Comparison of ENCODE assay signal across 8 cellular contexts in genomic region chr16:69565611-69566436, GRCh38. TPM values are rescaled to one million over a fixed set of nuclear protein-coding genes. Genes with fewer than 3 reads are reported as not detected.
DNase-seq lines count a peak whose midpoint lies in the region; TF ChIP-seq lines count a peak whose summit lies in the region.

A gene with protein sequence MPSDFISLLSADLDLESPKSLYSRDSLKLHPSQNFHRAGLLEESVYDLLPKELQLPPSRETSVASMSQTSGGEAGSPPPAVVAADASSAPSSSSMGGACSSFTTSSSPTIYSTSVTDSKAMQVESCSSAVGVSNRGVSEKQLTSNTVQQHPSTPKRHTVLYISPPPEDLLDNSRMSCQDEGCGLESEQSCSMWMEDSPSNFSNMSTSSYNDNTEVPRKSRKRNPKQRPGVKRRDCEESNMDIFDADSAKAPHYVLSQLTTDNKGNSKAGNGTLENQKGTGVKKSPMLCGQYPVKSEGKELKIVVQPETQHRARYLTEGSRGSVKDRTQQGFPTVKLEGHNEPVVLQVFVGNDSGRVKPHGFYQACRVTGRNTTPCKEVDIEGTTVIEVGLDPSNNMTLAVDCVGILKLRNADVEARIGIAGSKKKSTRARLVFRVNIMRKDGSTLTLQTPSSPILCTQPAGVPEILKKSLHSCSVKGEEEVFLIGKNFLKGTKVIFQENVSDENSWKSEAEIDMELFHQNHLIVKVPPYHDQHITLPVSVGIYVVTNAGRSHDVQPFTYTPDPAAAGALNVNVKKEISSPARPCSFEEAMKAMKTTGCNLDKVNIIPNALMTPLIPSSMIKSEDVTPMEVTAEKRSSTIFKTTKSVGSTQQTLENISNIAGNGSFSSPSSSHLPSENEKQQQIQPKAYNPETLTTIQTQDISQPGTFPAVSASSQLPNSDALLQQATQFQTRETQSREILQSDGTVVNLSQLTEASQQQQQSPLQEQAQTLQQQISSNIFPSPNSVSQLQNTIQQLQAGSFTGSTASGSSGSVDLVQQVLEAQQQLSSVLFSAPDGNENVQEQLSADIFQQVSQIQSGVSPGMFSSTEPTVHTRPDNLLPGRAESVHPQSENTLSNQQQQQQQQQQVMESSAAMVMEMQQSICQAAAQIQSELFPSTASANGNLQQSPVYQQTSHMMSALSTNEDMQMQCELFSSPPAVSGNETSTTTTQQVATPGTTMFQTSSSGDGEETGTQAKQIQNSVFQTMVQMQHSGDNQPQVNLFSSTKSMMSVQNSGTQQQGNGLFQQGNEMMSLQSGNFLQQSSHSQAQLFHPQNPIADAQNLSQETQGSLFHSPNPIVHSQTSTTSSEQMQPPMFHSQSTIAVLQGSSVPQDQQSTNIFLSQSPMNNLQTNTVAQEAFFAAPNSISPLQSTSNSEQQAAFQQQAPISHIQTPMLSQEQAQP (N-terminal part only) (plus strand): TSS chr16:69565966. CDS start chr16:69566302, 336 bp downstream.

- peak within 1 kb of the TSS; percentile 93 for H2AFZ ChIP-seq in MM.1S (ENCODE audit: low read length)

- peak within 1 kb of the TSS; percentile 76 for H3K27ac ChIP-seq in MM.1S (ENCODE audit: low read length)
- H3K27ac ChIP-seq in SJCRH30: peak within 1 kb of the TSS; percentile 69
- peak within 1 kb of the TSS; percentile 99 for H3K27ac ChIP-seq in stomach

- TF ChIP-seq POLR2A in stomach (IDR thresholded peaks at IDR 0.05): peak in 1 of 4 donors; percentile 50

- no peaks in the 10 kb centered on the region for H4K20me1 ChIP-seq in MM.1S (ENCODE audit: insufficient read depth, low read length)

- H3K4me3 ChIP-seq in MM.1S (ENCODE audit: low read length) (peak within 1 kb of the TSS; percentile 96), SJCRH30 (peak within 1 kb of the TSS; percentile 100), fibroblast of villous mesenchyme (ENCODE audit: low read depth, low read length) (peak within 1 kb of the TSS; percentile 89), stomach (peak within 1 kb of the TSS; percentile 89 to 100 (median 96))

- H3K79me2 ChIP-seq in MM.1S (ENCODE audit: low read length): peaks cover 41% of the 10 kb centered on the region

- peak; percentile 43 for DNase-seq in DMS153 treated with DMSO at 0.1 percent for 48 hours (lab: John Stamatoyannopoulos, UW; ENCODE audit: unreplicated experiment)
- peak; percentile 70 for DNase-seq in GOT3 (lab: John Stamatoyannopoulos, UW)
- peak; percentile 82 for DNase-seq in MM.1S
- peak; percentile 82 to 86 for DNase-seq in SJCRH30
- peak; percentile 87 for DNase-seq in activated gamma-delta T cell treated with Interleukin-2 at 50 U/mL for 16 hours
- peak; percentile 89 for DNase-seq in fibroblast of villous mesenchyme (ENCODE audit: low read depth)
- DNase-seq in neural crest cell (ENCODE audit: low read depth, low spot score): peak; percentile 96
- peak; percentile 92 for DNase-seq in stomach

- H3K9me3 ChIP-seq in MM.1S (replicated peaks; ENCODE audit: insufficient read depth, low read length) (no peaks in the 10 kb centered on the region), SJCRH30 (replicated peaks) (no peaks in the 10 kb centered on the region), stomach (no peaks in the 10 kb centered on the region)

- H3K36me3 Mint-ChIP-seq in neural crest cell (ENCODE audit: low read depth): no peaks in the 10 kb centered on the region

- H3K36me3 ChIP-seq in MM.1S (replicated peaks; ENCODE audit: insufficient read depth, low read length) (no peaks in the 10 kb centered on the region), SJCRH30 (no peaks in the 10 kb centered on the region; the same call in 1 of the 2 replicates), stomach (no peaks in the 10 kb centered on the region)

- no peaks in the 10 kb centered on the region for H3K9me2 ChIP-seq in MM.1S (replicated peaks; ENCODE audit: insufficient read depth, low read length)

- peak within 1 kb of the TSS; percentile 74 for H3K9ac ChIP-seq in MM.1S (ENCODE audit: low read length)

- no peak for TF ChIP-seq EP300 in stomach (IDR thresholded peaks at IDR 0.05)

- peaks cover 13% of the 10 kb centered on the region for H3K4me1 ChIP-seq in MM.1S (ENCODE audit: low read length)
- H3K4me1 ChIP-seq in SJCRH30: no peaks in the 10 kb centered on the region
- peaks cover 22 to 63% (median 40%) of the 10 kb centered on the region in 4 donors for H3K4me1 ChIP-seq in stomach

- H3F3A ChIP-seq in MM.1S (ENCODE audit: insufficient read depth, low read length): peaks cover 26% of the 10 kb centered on the region

- peak within 1 kb of the TSS; percentile 97 for H3K27ac Mint-ChIP-seq in neural crest cell (ENCODE audit: unreplicated experiment)

- WGBS in stomach, 5 donors: 0 to 3% (median 1%) methylated on average over 35 to 84 of the region's 84 CpGs

- H3K4me3 Mint-ChIP-seq in neural crest cell: peak within 1 kb of the TSS; percentile 99

- no peaks in the 10 kb centered on the region for H3K27me3 Mint-ChIP-seq in neural crest cell (ENCODE audit: low read depth)

- H3K9me3 Mint-ChIP-seq in neural crest cell: no peaks in the 10 kb centered on the region

- H3K27me3 ChIP-seq in MM.1S (replicated peaks; ENCODE audit: insufficient read depth, low read length): no peaks in the 10 kb centered on the region
- H3K27me3 ChIP-seq in SJCRH30: no peaks in the 10 kb centered on the region
- H3K27me3 ChIP-seq in stomach: no peaks in the 10 kb centered on the region

- intact Hi-C loops in stomach (cut with DNase I; ENCODE audit: low total_unique reads): no loop called here

- TF ChIP-seq CTCF in MM.1S (IDR thresholded peaks at IDR 0.05; ENCODE audit: low read length): no peak
- TF ChIP-seq CTCF in fibroblast of villous mesenchyme (IDR thresholded peaks at IDR 0.05; ENCODE audit: insufficient read depth, low read depth, low read length): no peak
- peak; percentile 33 for TF ChIP-seq CTCF in neural crest cell (conservative IDR thresholded peaks at IDR 0.05)
- peak in 1 of 7 experiments; percentile 11 for TF ChIP-seq CTCF in stomach (IDR thresholded peaks at IDR 0.05)

- H3K4me2 ChIP-seq in MM.1S (ENCODE audit: low read depth, low read length): peak within 1 kb of the TSS; percentile 82

- H3K4me1 Mint-ChIP-seq in neural crest cell: peaks cover 35% of the 10 kb centered on the region

RNA-seq across cellular contexts. Expression of the gene that starts here (rescaled TPM):
- total RNA-seq in SJCRH30 (2014; rRNA removed; shearing (Covaris generic)): 5.6 and 5.7 TPM in 2 replicates
- total RNA-seq in fibroblast of villous mesenchyme: 34.5 and 69.1 TPM in 2 replicates
- 25.6 and 28.8 TPM in 2 replicates for total RNA-seq in neural crest cell
- 10 to 100 TPM in 4 of 5 donors, 1 to 10 TPM in 1; 9.0 to 57.2 (median 41.0) TPM for total RNA-seq in stomach
- polyA plus RNA-seq in stomach: 1 to 10 TPM; 1.2 to 2.2 (median 1.8) TPM

Comparison
In these comparisons a context has a peak if more than half of its experiments do, and no peak if none do; other contexts are left out.
1. Peak in every context shown above with its lines: DNase-seq, H3K4me3 ChIP-seq and H3K27ac ChIP-seq.
2. DNase-seq: peak in every context shown above with its lines; median percentile 96 in neural crest cell; 92 in stomach; 89 in fibroblast of villous mesenchyme; 87 in activated gamma-delta T cell treated with Interleukin-2 at 50 U/mL for 16 hours; 84 in SJCRH30; 82 in MM.1S; 70 in GOT3; 43 in DMS153 treated with DMSO at 0.1 percent for 48 hours.